8 cellular contexts compared by ENCODE assay signal in the genomic region with DNA sequence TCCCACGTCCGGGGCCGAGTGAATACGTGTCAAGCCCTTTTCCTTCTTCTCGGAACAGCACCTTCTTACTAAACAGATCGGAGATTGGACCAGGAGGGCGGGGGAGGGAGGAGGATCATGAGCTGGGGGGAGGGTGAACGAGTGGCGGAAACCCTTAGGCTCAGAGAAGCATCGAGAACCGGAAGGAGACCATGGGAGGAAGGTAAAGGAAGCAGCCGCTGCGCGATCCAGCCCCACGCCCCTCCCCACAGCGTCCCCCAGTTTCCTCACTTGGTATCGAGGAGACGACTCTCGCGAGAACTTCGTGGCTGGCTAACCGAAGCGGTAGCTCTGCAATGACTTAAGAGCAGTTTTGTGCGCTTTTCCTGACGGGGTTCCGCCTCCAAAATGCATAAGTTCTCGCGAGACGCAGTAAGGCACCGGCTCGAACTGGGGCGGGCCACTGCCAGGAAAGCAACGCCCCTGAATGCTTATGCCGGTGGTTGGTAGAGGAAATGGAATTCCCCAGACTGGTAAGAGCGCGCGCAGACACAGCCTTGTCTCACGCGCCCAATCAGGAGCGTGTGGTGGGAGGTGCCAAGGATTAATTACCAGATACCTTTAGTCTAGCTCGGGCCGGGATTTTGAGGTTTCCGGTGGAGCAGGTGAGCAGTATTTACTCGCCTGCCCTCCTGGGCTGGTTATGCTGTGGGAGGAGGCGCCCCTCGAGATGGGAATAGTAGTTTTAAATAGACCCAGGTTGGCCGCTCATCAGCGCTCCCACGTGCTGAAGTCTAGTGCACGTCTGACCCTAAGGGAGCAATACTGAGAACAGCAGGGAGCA. TPM values are rescaled to one million over a fixed set of nuclear protein-coding genes. Genes with fewer than 3 reads are reported as not detected.
A peak's percentile ranks its signal among the peaks of the same experiment; 100 is the strongest.
DNase-seq lines count a peak whose midpoint lies in the region; ATAC-seq, FAIRE-seq and TF ChIP-seq lines count a peak whose summit lies in the region.

No MANE protein-coding gene starts in this region.

- 0% methylated on average over 47 to 50 of the region's 50 CpGs for WGBS in small intestine, 3 donors

- DNase-seq in AG09309 (ENCODE audit: low read depth) = peak; percentile 100
- DNase-seq in NCI-H2227 (lab: John Stamatoyannopoulos, UW; ENCODE audit: unreplicated experiment) = peak; percentile 99
- DNase-seq in caudate nucleus (lab: John Stamatoyannopoulos, UW) = peak; percentile 67 to 99 (median 97)
- peak; percentile 79 for DNase-seq in iPS-NIHi7 (ENCODE audit: extremely low spot score)
- peak; percentile 100 for DNase-seq in small intestine

- no peaks in the 10 kb centered on the region for H3K9me3 ChIP-seq in small intestine (ENCODE audit: control insufficient read depth, low read depth)

- TF ChIP-seq POLR2A in GM18951 (IDR thresholded peaks at IDR 0.05; ENCODE audit: extremely low read depth, insufficient read depth, insufficient read length) = peak; percentile 80

- FAIRE-seq in small intestine (lab: Jason Lieb, UNC) = peak; percentile 75

- in situ Hi-C loops in GM18951 (cut with MboI; ENCODE audit: low sequenced_read_pairs, unreplicated experiment) = no loop called here

- TF ChIP-seq CTCF in AG09309 (IDR thresholded peaks at IDR 0.05; ENCODE audit: control insufficient read depth, insufficient read depth, low read depth, low read length, missing control alignments) (no peak), WI38 (IDR thresholded peaks at IDR 0.05; ENCODE audit: low read depth, low read length) (0 out of 2 replicates have a peak, but pooled peaks have one; percentile 5)

- no peaks in the 10 kb centered on the region for H3K36me3 ChIP-seq in small intestine (ENCODE audit: control insufficient read depth in 2 of 2, insufficient read depth in 2 of 2, low read length in 2 of 2)

- H3K4me1 ChIP-seq in small intestine (ENCODE audit: control insufficient read depth in 2 of 2, insufficient read depth in 1 of 2, low read depth in 1 of 2, low read length in 1 of 2) = peaks cover 2% of the 10 kb centered on the region in 2 donors

- H3K4me3 ChIP-seq in AG09309 (ENCODE audit: control insufficient read depth, low read depth, low read length) (peak overlapping the region; percentile 80), WI38 (ENCODE audit: low read depth, low read length) (peak overlapping the region; percentile 99), small intestine (ENCODE audit: low read depth in 1 of 2, low read length in 2 of 2) (peak overlapping the region; percentile 77 to 98)

- H3K27ac ChIP-seq in caudate nucleus (ENCODE audit: low read depth, low read length) (peak overlapping the region; percentile 100), small intestine (ENCODE audit: low read depth in 1 of 2, low read length in 1 of 2) (peak overlapping the region; percentile 98 to 99)

- H3K27me3 ChIP-seq in small intestine (ENCODE audit: control insufficient read depth in 2 of 2, insufficient read depth in 2 of 2, low read length in 2 of 2) = no peaks in the 10 kb centered on the region

- peak; percentile 80 for ATAC-seq in HG03159 (IDR thresholded peaks at IDR 0.05; ENCODE audit: unreplicated experiment)

RNA-seq across cellular contexts. Expression of gene UBE2D3, which starts 0.5 kb away (rescaled TPM):
- polyA plus RNA-seq in small intestine = 100 to 1,000 TPM; 173 to 249 (median 232) TPM

RNA-seq across cellular contexts. Expression of gene CISD2, which starts 40.9 kb away (rescaled TPM):
- 10 to 100 TPM; 25.7 to 39.8 (median 26.2) TPM for polyA plus RNA-seq in small intestine

Comparison
In these comparisons a context has a peak if more than half of its experiments do, and no peak if none do; other contexts are left out.
1. Peak in every context shown above with its lines: DNase-seq, ATAC-seq, H3K4me3 ChIP-seq and H3K27ac ChIP-seq.